ENCODE assay signal across 8 cellular contexts in the genomic region with DNA sequence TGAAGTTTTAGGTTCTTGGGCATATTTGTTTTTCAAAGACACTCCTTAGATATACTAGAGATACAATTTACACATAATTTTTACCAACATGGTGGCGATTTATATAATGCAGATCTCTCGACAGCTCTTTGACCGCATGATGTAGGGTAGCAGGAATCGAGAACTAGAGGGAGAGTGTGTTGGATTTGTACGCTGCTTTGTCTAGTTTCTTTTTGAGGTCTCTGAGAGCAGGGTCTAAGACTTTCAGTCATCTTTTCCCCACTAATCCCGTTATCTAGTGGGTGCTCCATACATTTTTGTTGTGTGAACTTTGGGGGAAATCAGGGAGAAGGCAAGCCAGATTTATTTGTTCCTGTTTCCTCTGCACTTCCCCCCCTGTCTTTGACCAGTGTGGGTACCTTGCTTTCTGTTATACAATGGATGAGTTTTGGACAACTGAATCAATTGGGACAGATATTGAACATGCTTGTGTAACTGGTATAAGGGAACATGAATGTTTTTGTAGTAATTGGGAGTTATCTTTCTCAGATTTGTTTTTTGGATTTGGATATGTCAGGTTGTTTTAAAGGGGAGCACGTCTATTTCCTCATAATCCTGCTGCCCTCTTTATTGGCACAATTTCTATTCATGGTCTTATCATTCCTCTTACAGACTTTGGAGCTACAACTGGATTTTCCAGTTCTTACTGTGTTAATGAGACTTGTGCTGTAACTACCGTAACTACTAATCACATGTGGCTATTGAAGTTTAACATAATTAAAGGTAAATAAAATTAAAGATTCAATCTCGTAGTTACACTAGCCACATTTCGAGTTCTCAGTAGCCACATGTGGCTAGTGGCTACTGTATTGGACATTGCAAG. TPM values are rescaled to one million over a fixed set of nuclear protein-coding genes. Genes with fewer than 3 reads are reported as not detected.
DNase-seq lines count a peak whose midpoint lies in the region; ATAC-seq, FAIRE-seq and TF ChIP-seq lines count a peak whose summit lies in the region.

No MANE protein-coding gene starts in this region.

- FAIRE-seq in H54 (lab: Jason Lieb, UNC): no peak

- in situ Hi-C loops in ACHN (cut with HindIII; ENCODE audit: low pct_ligation_motif_present, low pct_unique_long_range_greater_than_20kb, low sequenced_read_pairs): no loop called here

- peaks cover 51% of the 10 kb centered on the region for H3K4me1 Mint-ChIP-seq in chondrocyte (ENCODE audit: low read depth)
- peaks cover 31% of the 10 kb centered on the region for H3K4me1 Mint-ChIP-seq in nephron

- H3K4me3 Mint-ChIP-seq in chondrocyte (ENCODE audit: unreplicated experiment): peak overlapping the region; percentile 93
- peak overlapping the region; percentile 99 to 100 (median 99) for H3K4me3 Mint-ChIP-seq in nephron

- no peak for TF ChIP-seq POLR2A in H54 (IDR thresholded peaks at IDR 0.05; ENCODE audit: low read depth, low read length)

- DNase-seq in NCI-H510A treated with DMSO at 0.1 percent for 48 hours (lab: John Stamatoyannopoulos, UW): peak; percentile 12
- no peak for DNase-seq in NCI-H510A (lab: John Stamatoyannopoulos, UW)
- peak; percentile 8 for DNase-seq in NCI-H748 treated with DMSO at 0.1 percent for 48 hours (lab: John Stamatoyannopoulos, UW)
- no peak for DNase-seq in chondrocyte (ENCODE audit: low spot score)
- DNase-seq in ACHN: no peak
- no peak for DNase-seq in H54 (ENCODE audit: insufficient read length, low spot score)

- H3K27me3 Mint-ChIP-seq in chondrocyte (ENCODE audit: low read depth): no peaks in the 10 kb centered on the region
- H3K27me3 Mint-ChIP-seq in nephron (ENCODE audit: low read depth): no peaks in the 10 kb centered on the region

- TF ChIP-seq CTCF in chondrocyte (IDR thresholded peaks at IDR 0.05): no peak
- no peak for TF ChIP-seq CTCF in nephron (IDR thresholded peaks at IDR 0.05; ENCODE audit: unreplicated experiment in 3 of 3)

- H3K36me3 Mint-ChIP-seq in chondrocyte (ENCODE audit: low read depth): no peaks in the 10 kb centered on the region
- H3K36me3 Mint-ChIP-seq in nephron (ENCODE audit: low read depth): peaks cover 4% of the 10 kb centered on the region

- H3K27ac Mint-ChIP-seq in chondrocyte (ENCODE audit: unreplicated experiment) (peak overlapping the region; percentile 18), nephron (peak overlapping the region; percentile 95 to 99 (median 98))

- ATAC-seq in HG03097 (IDR thresholded peaks at IDR 0.05; ENCODE audit: low FRiP score, unreplicated experiment): no peak

- no peaks in the 10 kb centered on the region for H3K9me3 Mint-ChIP-seq in chondrocyte (ENCODE audit: low read depth)
- no peaks in the 10 kb centered on the region for H3K9me3 Mint-ChIP-seq in nephron

RNA-seq across cellular contexts. Expression of a gene that starts 1.7 kb away (rescaled TPM):
- 5.5 to 6.6 TPM (median 5.6 TPM) in 3 replicates for total RNA-seq in chondrocyte

Comparison
In these comparisons a context has a peak if more than half of its experiments do, and no peak if none do; other contexts are left out.
1. DNase-seq: peak in NCI-H510A treated with DMSO at 0.1 percent for 48 hours (single experiment) and NCI-H748 treated with DMSO at 0.1 percent for 48 hours (single experiment); none in NCI-H510A (single experiment), chondrocyte (single experiment), ACHN (single experiment) and H54 (single experiment).